1 cellular context compared by ENCODE assay signal in genomic region chr11:22734628-22735345, GRCh38.
TF ChIP-seq lines count a peak whose summit lies in the region.

No MANE protein-coding gene starts in this region.

TF ChIP-seq in SK-N-SH, 30 proteins besides CTCF, POLR2A, EP300 and RAD21 (continued from another document):
- TF ChIP-seq CHD2 (IDR thresholded peaks at IDR 0.05; ENCODE audit: low read length, partially characterized antibody) (no peak), RFX5 (IDR thresholded peaks at IDR 0.05; ENCODE audit: low read length) (no peak), MXI1 (IDR thresholded peaks at IDR 0.05; ENCODE audit: low read depth, low read length) (no peak)
